ENCODE assay signal across 25 cellular contexts in the genomic region with DNA sequence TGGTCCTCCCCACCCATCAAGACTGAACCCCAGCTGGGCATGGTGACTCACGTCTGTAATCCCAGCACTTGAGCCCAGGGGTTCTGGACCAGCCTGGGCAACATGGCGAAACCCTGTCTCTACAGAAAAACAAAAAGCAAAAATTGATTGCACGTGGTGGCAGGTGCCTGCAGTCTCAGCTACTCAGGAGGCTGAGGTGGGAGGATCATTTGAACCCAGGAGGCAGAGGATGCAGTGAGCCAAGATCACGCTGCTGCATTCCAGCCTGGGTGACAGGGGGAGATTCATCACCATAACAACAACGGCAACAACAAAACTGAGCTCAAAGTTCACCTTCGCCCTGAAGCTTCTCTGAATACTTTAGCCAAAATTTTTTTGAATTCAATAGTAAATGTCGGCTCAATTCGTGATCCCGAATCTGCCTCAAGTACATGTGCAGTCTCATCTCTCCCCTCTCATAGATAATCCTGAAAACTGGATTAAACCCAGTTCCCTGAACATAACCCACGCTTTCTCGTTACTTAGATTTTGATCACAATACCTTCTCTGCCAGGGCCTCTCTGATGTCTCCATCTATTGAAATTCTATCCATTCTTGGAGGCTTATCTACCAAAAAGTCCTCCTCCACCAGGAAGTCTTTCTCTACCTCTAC.
"Had no signal": no experiment of that assay in that cellular context is flagged by ENCODE, and none has a peak within 500 bp of the region (broad histone marks: within the 10 kb centered on the region; RNA-seq: fewer than 3 reads in every experiment).

No MANE protein-coding gene starts in this region.

- H3K4me1 Mint-ChIP-seq: immature natural killer cell; naive thymus-derived CD4-positive, alpha-beta T cell; nephron progenitor cell; stimulated activated memory B cell treated with anti-CD40 and anti-IgM and Interleukin-4, amounts not matched to agents 10 μg/mL and 1 μg/mL and 100 μg/mL, for 72 hours; stimulated activated naive CD8-positive, alpha-beta T cell treated with anti-CD3 and anti-CD28 coated beads, Interleukin-15, amount 100 ng/mL, for 72 hours had no signal

- ATAC-seq: gastroesophageal sphincter; left cardiac atrium; left ventricle myocardium superior; naive thymus-derived CD4-positive, alpha-beta T cell; psoas muscle; sciatic nerve; stimulated activated memory B cell treated with anti-CD40 and anti-IgM and Interleukin-4, amounts not matched to agents 10 μg/mL and 1 μg/mL and 100 μg/mL, for 72 hours; stimulated activated naive CD8-positive, alpha-beta T cell treated with anti-CD3 and anti-CD28 coated beads, Interleukin-15, amount 100 ng/mL, for 72 hours; upper lobe of right lung had no signal

- H3K27me3 ChIP-seq: gastroesophageal sphincter, testis, tibial nerve, upper lobe of right lung, vagina had no signal

- H3K36me3 Mint-ChIP-seq: immature natural killer cell; naive thymus-derived CD4-positive, alpha-beta T cell; stimulated activated memory B cell treated with anti-CD40 and anti-IgM and Interleukin-4, amounts not matched to agents 10 μg/mL and 1 μg/mL and 100 μg/mL, for 72 hours had no signal

- H3K9me3 ChIP-seq: esophagus squamous epithelium, gastroesophageal sphincter, neutrophil, psoas muscle, spleen, testis, tibial nerve, upper lobe of right lung, vagina had no signal

- H3K4me3 Mint-ChIP-seq: immature natural killer cell; naive thymus-derived CD4-positive, alpha-beta T cell; nephron progenitor cell; stimulated activated memory B cell treated with anti-CD40 and anti-IgM and Interleukin-4, amounts not matched to agents 10 μg/mL and 1 μg/mL and 100 μg/mL, for 72 hours; stimulated activated naive CD8-positive, alpha-beta T cell treated with anti-CD3 and anti-CD28 coated beads, Interleukin-15, amount 100 ng/mL, for 72 hours had no signal

- H3K27ac Mint-ChIP-seq: immature natural killer cell; naive thymus-derived CD4-positive, alpha-beta T cell; nephron progenitor cell; stimulated activated memory B cell treated with anti-CD40 and anti-IgM and Interleukin-4, amounts not matched to agents 10 μg/mL and 1 μg/mL and 100 μg/mL, for 72 hours; stimulated activated naive CD8-positive, alpha-beta T cell treated with anti-CD3 and anti-CD28 coated beads, Interleukin-15, amount 100 ng/mL, for 72 hours had no signal

- H3K4me3 ChIP-seq: esophagus squamous epithelium, gastroesophageal sphincter, psoas muscle, spleen, testis, tibial nerve, upper lobe of right lung, vagina had no signal

- DNase-seq: dermis blood vessel endothelial cell; esophagus squamous epithelium; foreskin fibroblast; glutamatergic neuron; immature natural killer cell; kidney; left cardiac atrium; left ventricle myocardium superior; naive thymus-derived CD4-positive, alpha-beta T cell; nephron progenitor cell; psoas muscle; retina; spleen; stimulated activated CD4-positive, alpha-beta T cell treated with anti-CD3 and anti-CD28 coated beads, Interleukin-15, amount 100 ng/mL, for 24 hours; stimulated activated CD4-positive, alpha-beta T cell treated with anti-CD3 and anti-CD28 coated beads, Interleukin-1b, Interleukin-23, amount 100 ng/mL, for 48 hours; stimulated activated CD4-positive, alpha-beta T cell treated with anti-CD3 and anti-CD28 coated beads, Interleukin-4, amount 100 ng/mL, for 24 hours; stimulated activated naive CD8-positive, alpha-beta T cell treated with anti-CD3 and anti-CD28 coated beads, Interleukin-15, amount 100 ng/mL, for 72 hours; testis; upper lobe of right lung had no signal

- H3K4me1 ChIP-seq: esophagus squamous epithelium, gastroesophageal sphincter, psoas muscle, spleen, testis, upper lobe of right lung, vagina had no signal

- H3K36me3 ChIP-seq: esophagus squamous epithelium, gastroesophageal sphincter, neutrophil, spleen, tibial nerve, upper lobe of right lung, vagina had no signal

- H3K27ac ChIP-seq: esophagus squamous epithelium, gastroesophageal sphincter, neutrophil, psoas muscle, spleen, testis, tibial nerve, upper lobe of right lung, vagina had no signal

- H3K9me3 Mint-ChIP-seq: immature natural killer cell; nephron progenitor cell; stimulated activated naive CD8-positive, alpha-beta T cell treated with anti-CD3 and anti-CD28 coated beads, Interleukin-15, amount 100 ng/mL, for 72 hours had no signal
